In genomic region chr5:34716986-34717385, GRCh38 we compare ENCODE assay signal across 14 cellular contexts.
DNase-seq lines count a peak whose midpoint lies in the region; ATAC-seq and TF ChIP-seq lines count a peak whose summit lies in the region.
"Had no signal": no experiment of that assay in that cellular context is flagged by ENCODE, and none has a peak within 500 bp of the region (broad histone marks: within the 10 kb centered on the region; RNA-seq: fewer than 3 reads in every experiment).

No MANE protein-coding gene starts in this region.

- peak overlapping the region; percentile 58 for H3K4me2 ChIP-seq in PC-9
- peak overlapping the region; percentile 76 for H3K4me2 ChIP-seq in osteoblast (ENCODE audit: insufficient read depth, low read length)

- H3K27me3 ChIP-seq in AG04450 (ENCODE audit: control insufficient read depth, insufficient read depth, low read length) = no peaks in the 10 kb centered on the region
- no peaks in the 10 kb centered on the region for H3K27me3 ChIP-seq in PC-9 (ENCODE audit: insufficient read depth, low read depth)
- H3K27me3 ChIP-seq in osteoblast (ENCODE audit: insufficient read depth, low read length) = no peaks in the 10 kb centered on the region
- H3K27me3 ChIP-seq: pancreas had no signal

- H3K27ac Mint-ChIP-seq in activated T-helper 17 cell treated with anti-CD3 and anti-CD28 coated beads, Interleukin-2, amount 50 U/mL, for 72 hours = no peak overlapping the region
- H3K27ac Mint-ChIP-seq: T-helper 2 cell treated with Interferon-gamma antibody and Interleukin-4, amounts not matched to agents 5 μg/mL and 100 μg/mL, for 36 hours had no signal

- H4K20me1 ChIP-seq in PC-9 (ENCODE audit: insufficient read depth) = no peaks in the 10 kb centered on the region
- no peaks in the 10 kb centered on the region for H4K20me1 ChIP-seq in osteoblast (ENCODE audit: insufficient read depth, low read length)

- no peaks in the 10 kb centered on the region for H3K27me3 Mint-ChIP-seq in activated T-helper 17 cell treated with anti-CD3 and anti-CD28 coated beads, Interleukin-2, amount 50 U/mL, for 72 hours

- H3K79me2 ChIP-seq in PC-9 (ENCODE audit: low read depth) = peaks cover 89% of the 10 kb centered on the region
- H3K79me2 ChIP-seq in osteoblast (ENCODE audit: insufficient read depth, low read length) = peaks cover 82% of the 10 kb centered on the region

- CTCF ChIA-PET in AG04450 (lab: Charles Lee) = interaction anchor here (1.0 kb wide), 1 partner anchor 231 kb away, joined by 4 read pairs; no protein-coding TSS in a partner anchor
- CTCF ChIA-PET in PC-9 (lab: Charles Lee) = interaction anchor here (0.7 to 1.4 kb wide), 3 partner anchors 31 to 194 kb away, joined by 3 to 9 read pairs (median 5); no protein-coding TSS in a partner anchor

- H2AFZ ChIP-seq in PC-9 (no peak overlapping the region), osteoblast (ENCODE audit: low read length) (no peak overlapping the region)

- no peaks in the 10 kb centered on the region for H3K36me3 Mint-ChIP-seq in activated T-helper 17 cell treated with anti-CD3 and anti-CD28 coated beads, Interleukin-2, amount 50 U/mL, for 72 hours (ENCODE audit: low read depth)

- peaks cover 47% of the 10 kb centered on the region for H3K36me3 ChIP-seq in PC-9 (ENCODE audit: low read depth)
- H3K36me3 ChIP-seq in osteoblast (ENCODE audit: insufficient read depth, low read length) = peaks cover 38% of the 10 kb centered on the region
- H3K36me3 ChIP-seq: pancreas had no signal

- POLR2A ChIA-PET in AG04450 (lab: Yijun Ruan, JAX) (interaction anchor here (0.5 to 1.5 kb wide), 3 partner anchors 9 to 102 kb away, joined by 3 to 5 read pairs (median 4); partner anchors contain the start of gene RAI14), PC-9 (lab: Charles Lee; ENCODE audit: unreplicated experiment) (interaction anchor here (0.6 to 1.2 kb wide), 2 partner anchors 30 to 131 kb away, joined by 6 to 7 read pairs; no protein-coding TSS in a partner anchor)

- ATAC-seq in activated CD4-positive, CD25-positive, alpha-beta regulatory T cell treated with anti-CD3 and anti-CD28 coated beads, Interleukin-2, amount 50 U/mL, for 24 hours = no peak
- no peak for ATAC-seq in activated T-helper 17 cell treated with anti-CD3 and anti-CD28 coated beads, Interleukin-2, amount 50 U/mL, for 72 hours (replicated peaks)

- H3K4me3 Mint-ChIP-seq in activated T-helper 17 cell treated with anti-CD3 and anti-CD28 coated beads, Interleukin-2, amount 50 U/mL, for 72 hours = no peak overlapping the region
- H3K4me3 Mint-ChIP-seq: T-helper 2 cell treated with Interferon-gamma antibody and Interleukin-4, amounts not matched to agents 5 μg/mL and 100 μg/mL, for 36 hours had no signal

- no peaks in the 10 kb centered on the region for H3K9me2 ChIP-seq in PC-9 (ENCODE audit: insufficient read depth)

- TF ChIP-seq CTCF in AG04450 (IDR thresholded peaks at IDR 0.05; ENCODE audit: low read depth, low read length) = no peak
- TF ChIP-seq CTCF in PC-9 (conservative IDR thresholded peaks at IDR 0.05) = no peak
- TF ChIP-seq CTCF in epithelial cell of proximal tubule (conservative IDR thresholded peaks at IDR 0.05; ENCODE audit: low read depth, low read length) = no peak
- no peak for TF ChIP-seq CTCF in osteoblast (IDR thresholded peaks at IDR 0.05; ENCODE audit: extremely low read depth, low read depth, low read length)

- intact Hi-C loops in PC-9 (cut with micrococcal nuclease; ENCODE audit: unreplicated experiment) = loop anchor here (1.0 kb wide), 9 partner anchors 8 to 194 kb away; partner anchors contain the start of gene RAI14

- H3K9me3 Mint-ChIP-seq in activated T-helper 17 cell treated with anti-CD3 and anti-CD28 coated beads, Interleukin-2, amount 50 U/mL, for 72 hours = no peaks in the 10 kb centered on the region
- H3K9me3 Mint-ChIP-seq: T-helper 2 cell treated with Interferon-gamma antibody and Interleukin-4, amounts not matched to agents 5 μg/mL and 100 μg/mL, for 36 hours had no signal

- BruUV-seq in PC-9 (replicated peaks; lab: Mats Ljungman, UMichigan) = no TSS peak

- H3F3A ChIP-seq in PC-9 (ENCODE audit: insufficient read depth, low read depth) = peaks cover 93% of the 10 kb centered on the region

- H3K4me1 ChIP-seq in PC-9 (replicated peaks; ENCODE audit: insufficient read depth) = peaks cover 60% of the 10 kb centered on the region
- peaks cover 53% of the 10 kb centered on the region for H3K4me1 ChIP-seq in osteoblast (ENCODE audit: insufficient read depth, low read length)
- H3K4me1 ChIP-seq: pancreas had no signal

- DNase-seq in AG04450 (ENCODE audit: low read depth, low spot score) = no peak
- peak in 1 of 2 experiments; percentile 51 for DNase-seq in PC-9
- DNase-seq in epithelial cell of proximal tubule (ENCODE audit: low read depth) = peak; percentile 52
- no peak for DNase-seq in osteoblast (ENCODE audit: insufficient read length, low spot score, missing footprints)
- DNase-seq in NCI-H510A (lab: John Stamatoyannopoulos, UW) = no peak
- DNase-seq in mucosa of gallbladder (ENCODE audit: low spot score) = no peak
- DNase-seq: activated CD4-positive, alpha-beta T cell treated with anti-CD3 and anti-CD28 coated beads for 48 hours; activated naive CD4-positive, alpha-beta T cell treated with anti-CD3 and anti-CD28 coated beads, Interleukin-2, amount 50 U/mL, for 16 hours; effector CD4-positive, alpha-beta T cell; pancreas; SHP77 had no signal

- no peaks in the 10 kb centered on the region for H3K4me1 Mint-ChIP-seq in activated T-helper 17 cell treated with anti-CD3 and anti-CD28 coated beads, Interleukin-2, amount 50 U/mL, for 72 hours

- H3K4me3 ChIP-seq in AG04450 (ENCODE audit: low read depth, low read length) (no peak overlapping the region), PC-9 (peak overlapping the region; percentile 17; the same call in 1 of the 2 replicates), epithelial cell of proximal tubule (ENCODE audit: low read depth, low read length) (no peak overlapping the region), osteoblast (ENCODE audit: insufficient read depth, low read length) (peak overlapping the region; percentile 42)
- H3K4me3 ChIP-seq: pancreas had no signal

- H3K27ac ChIP-seq in AG04450 (ENCODE audit: low read depth, low read length) (peak overlapping the region; percentile 97), PC-9 (peak overlapping the region; percentile 97), osteoblast (ENCODE audit: low read depth, low read length) (peak overlapping the region; percentile 99)
- H3K27ac ChIP-seq: pancreas had no signal

- H3K9me3 ChIP-seq in AG04450 (ENCODE audit: control insufficient read depth, insufficient read depth, low read length) = no peaks in the 10 kb centered on the region
- H3K9me3 ChIP-seq in PC-9 (ENCODE audit: insufficient read depth, low read depth) = no peaks in the 10 kb centered on the region
- no peaks in the 10 kb centered on the region for H3K9me3 ChIP-seq in osteoblast (ENCODE audit: low read depth, low read length)
- H3K9me3 ChIP-seq: pancreas had no signal

Comparison
In these comparisons a context has a peak if more than half of its experiments do, and no peak if none do; other contexts are left out.
1. H3K4me3 ChIP-seq: peak in PC-9 (single experiment) and osteoblast (single experiment); none in AG04450 (single experiment) and epithelial cell of proximal tubule (single experiment).
2. Peak in every context shown above with its lines, with median percentiles within 50 percentile points of each other: H3K27ac ChIP-seq.